8 cellular contexts compared by ENCODE assay signal in the genomic region with DNA sequence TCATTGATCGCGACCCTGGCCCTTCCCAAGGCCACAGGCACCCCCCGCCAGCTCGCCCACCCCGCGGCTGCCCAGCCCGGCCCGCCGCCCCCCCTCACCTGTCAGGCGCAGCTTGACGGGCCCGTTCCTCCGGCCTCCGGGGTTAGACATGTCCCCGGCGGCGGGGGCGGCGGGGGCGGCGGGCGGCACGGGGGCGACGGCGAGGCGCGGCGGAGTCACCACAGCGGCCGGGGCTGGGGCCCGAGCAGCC. TPM values are rescaled to one million over a fixed set of nuclear protein-coding genes. Genes with fewer than 3 reads are reported as not detected.
DNase-seq lines count a peak whose midpoint lies in the region; ATAC-seq and TF ChIP-seq lines count a peak whose summit lies in the region.

No MANE protein-coding gene starts in this region.

- peak overlapping the region; percentile 97 for H3K4me2 ChIP-seq in DOHH2 (ENCODE audit: low read length)

- H3K9me3 Mint-ChIP-seq in activated T-cell treated with anti-CD3 and anti-CD28 coated beads, Interleukin-2, amount 50 U/mL, for 24 hours: no peaks in the 10 kb centered on the region

- H3K9me3 ChIP-seq in DOHH2 (ENCODE audit: control insufficient read depth, insufficient read depth, low read length) (no peaks in the 10 kb centered on the region), right cardiac atrium (ENCODE audit: control insufficient read depth, low read length) (no peaks in the 10 kb centered on the region)

- peaks cover 11% of the 10 kb centered on the region for H3K36me3 Mint-ChIP-seq in activated T-cell treated with anti-CD3 and anti-CD28 coated beads, Interleukin-2, amount 50 U/mL, for 24 hours (ENCODE audit: low read depth)

- H3K4me3 Mint-ChIP-seq in activated T-cell treated with anti-CD3 and anti-CD28 coated beads, Interleukin-2, amount 50 U/mL, for 24 hours: peak overlapping the region; percentile 97

- H3K4me1 ChIP-seq in DOHH2 (ENCODE audit: control insufficient read depth, low read length): peaks cover 23% of the 10 kb centered on the region
- no peaks in the 10 kb centered on the region for H3K4me1 ChIP-seq in right cardiac atrium (ENCODE audit: control insufficient read depth, insufficient read depth, low read length)

- H3K4me3 ChIP-seq in DOHH2 (ENCODE audit: low read length) (peak overlapping the region; percentile 91), right cardiac atrium (ENCODE audit: low read length) (peak overlapping the region; percentile 97), skin epidermis (peak overlapping the region; percentile 49 to 87 (median 72))

- no peaks in the 10 kb centered on the region for H3K27me3 Mint-ChIP-seq in activated T-cell treated with anti-CD3 and anti-CD28 coated beads, Interleukin-2, amount 50 U/mL, for 24 hours

- H3K79me2 ChIP-seq in DOHH2 (ENCODE audit: control insufficient read depth, low read length): peaks cover 49% of the 10 kb centered on the region

- no peak for DNase-seq in activated T-cell treated with anti-CD3 and anti-CD28 coated beads, Interleukin-2, amount 50 U/mL, for 24 hours
- no peak for DNase-seq in right cardiac atrium
- DNase-seq in germinal center (ENCODE audit: low spot score): no peak
- no peak for DNase-seq in RKO (ENCODE audit: low spot score)

- ATAC-seq in HG02678 (IDR thresholded peaks at IDR 0.05; ENCODE audit: unreplicated experiment) (peak; percentile 38), right cardiac atrium (peak in 1 of 2 donors; percentile 49), GM21526 (IDR thresholded peaks at IDR 0.05; ENCODE audit: low FRiP score, unreplicated experiment) (no peak)

- H3K27ac Mint-ChIP-seq in activated T-cell treated with anti-CD3 and anti-CD28 coated beads, Interleukin-2, amount 50 U/mL, for 24 hours: peak overlapping the region; percentile 94

- H3K36me3 ChIP-seq in DOHH2 (ENCODE audit: control insufficient read depth, low read length): peaks cover 4% of the 10 kb centered on the region

- no peaks in the 10 kb centered on the region for H3K9me2 ChIP-seq in DOHH2 (replicated peaks; ENCODE audit: control insufficient read depth, low read length)

- TF ChIP-seq CTCF in DOHH2 (IDR thresholded peaks at IDR 0.05; ENCODE audit: low read depth, low read length, poor library complexity, severe bottlenecking): no peak

- H4K20me1 ChIP-seq in DOHH2 (ENCODE audit: control insufficient read depth, insufficient read depth, low read depth, low read length): peaks cover 12% of the 10 kb centered on the region; the same call in 1 of the 2 replicates

- H3K27me3 ChIP-seq in DOHH2 (ENCODE audit: control insufficient read depth, low read length) (no peaks in the 10 kb centered on the region), right cardiac atrium (ENCODE audit: control insufficient read depth, insufficient read depth) (no peaks in the 10 kb centered on the region)

- intact Hi-C loops in right cardiac atrium (cut with DNase I): no loop called here

- WGBS in right cardiac atrium: under 1% methylated on average over 32 of the region's 32 CpGs

- peak overlapping the region; percentile 37; the same call in 1 of the 2 replicates for H3K27ac ChIP-seq in DOHH2 (ENCODE audit: low read depth, low read length)
- H3K27ac ChIP-seq in right cardiac atrium (ENCODE audit: low read length): peak overlapping the region; percentile 99
- H3K27ac ChIP-seq in skin epidermis: peak overlapping the region; percentile 80 to 97 (median 92)

- H3F3A ChIP-seq in DOHH2 (ENCODE audit: control insufficient read depth, insufficient read depth): peaks cover 9% of the 10 kb centered on the region; the same call in 1 of the 2 replicates

- peaks cover 40% of the 10 kb centered on the region for H3K4me1 Mint-ChIP-seq in activated T-cell treated with anti-CD3 and anti-CD28 coated beads, Interleukin-2, amount 50 U/mL, for 24 hours (ENCODE audit: low read depth)

RNA-seq across cellular contexts. Expression of gene SMURF2, which starts 0.5 kb away (rescaled TPM):
- 10 to 100 TPM; 14.4 to 27.2 (median 15.3) TPM for total RNA-seq in right cardiac atrium
- 4.7 TPM for polyA plus RNA-seq in right cardiac atrium

Comparison
In these comparisons a context has a peak if more than half of its experiments do, and no peak if none do; other contexts are left out.
1. H3K27ac ChIP-seq: peak in every context shown above with its lines; median percentile 99 in right cardiac atrium; 92 in skin epidermis; 37 in DOHH2.